Comparison of ENCODE assay signal across 15 cellular contexts in genomic region chr7:137091396-137091795, GRCh38.
DNase-seq lines count a peak whose midpoint lies in the region; ATAC-seq, FAIRE-seq and TF ChIP-seq lines count a peak whose summit lies in the region.
"Had no signal": no experiment of that assay in that cellular context is flagged by ENCODE, and none has a peak within 500 bp of the region (broad histone marks: within the 10 kb centered on the region; RNA-seq: fewer than 3 reads in every experiment).

No MANE protein-coding gene starts in this region.

- no CpG with 5 or more reads among the region's 2 CpGs for WGBS in H9 (ENCODE audit: extremely low coverage, insufficient read length, low lambda C conversion rate)
- WGBS in iPS DF 6.9 (ENCODE audit: insufficient coverage, insufficient read length) = no CpG with 5 or more reads among the region's 2 CpGs

- H3K4me2 ChIP-seq in H9 (ENCODE audit: insufficient read depth, insufficient read length, low read length) = no peak overlapping the region

- no peaks in the 10 kb centered on the region for H3K36me3 Mint-ChIP-seq in H9 (ENCODE audit: insufficient read depth in 1 of 3, low read depth in 3 of 3)
- H3K36me3 Mint-ChIP-seq: CD8-positive, alpha-beta T cell had no signal

- no peak overlapping the region for H3K14ac ChIP-seq in H9 (ENCODE audit: insufficient read depth, low read length)

- H3K23me2 ChIP-seq in H9 (ENCODE audit: insufficient read length, low read depth, low read length, poor library complexity, severe bottlenecking) = no peaks in the 10 kb centered on the region

- POLR2A ChIA-PET in AG04450 (lab: Yijun Ruan, JAX) = no interaction called here

- H3K9me3 Mint-ChIP-seq in H9 = no peaks in the 10 kb centered on the region

- no peaks in the 10 kb centered on the region for H4K20me1 ChIP-seq in H9 (ENCODE audit: control insufficient read depth, insufficient read depth, insufficient read length)

- H3K4me1 ChIP-seq in H9 (ENCODE audit: insufficient read depth, low read length) (no peaks in the 10 kb centered on the region), iPS DF 6.9 (ENCODE audit: control insufficient read depth, insufficient read depth, low read length) (no peaks in the 10 kb centered on the region)
- H3K4me1 ChIP-seq: Peyer's patch had no signal

- peaks cover 1% of the 10 kb centered on the region; the same call in 1 of the 2 replicates for H3K27me3 Mint-ChIP-seq in H9 (ENCODE audit: low read depth)

- TF ChIP-seq CTCF in AG04450 (IDR thresholded peaks at IDR 0.05; ENCODE audit: low read depth, low read length) = peak; percentile 50
- peak; percentile 71 for TF ChIP-seq CTCF in H9 (conservative IDR thresholded peaks at IDR 0.05)
- peak; percentile 45 for TF ChIP-seq CTCF in astrocyte of the cerebellum (IDR thresholded peaks at IDR 0.05; ENCODE audit: low read depth, low read length, missing control alignments)

- no peak for FAIRE-seq in GM12892 (lab: Jason Lieb, UNC)

- TF ChIP-seq POLR2A in GM12892 (IDR thresholded peaks at IDR 0.05; ENCODE audit: low read depth, low read length) = no peak

- H2AFZ ChIP-seq in H9 (ENCODE audit: low read length) = no peak overlapping the region

- no peak overlapping the region for H2BK20ac ChIP-seq in H9 (ENCODE audit: low read depth, low read length, poor library complexity, severe bottlenecking)

- no peaks in the 10 kb centered on the region for H3K27me3 ChIP-seq in AG04450 (ENCODE audit: control insufficient read depth, insufficient read depth, low read length)
- H3K27me3 ChIP-seq in H9 (ENCODE audit: insufficient read depth, low read length) = no peaks in the 10 kb centered on the region
- H3K27me3 ChIP-seq in iPS DF 6.9 (ENCODE audit: control insufficient read depth, insufficient read depth, low read length) = no peaks in the 10 kb centered on the region
- H3K27me3 ChIP-seq: dorsolateral prefrontal cortex, neutrophil, Peyer's patch had no signal

- no peaks in the 10 kb centered on the region for H3K36me3 ChIP-seq in iPS DF 6.9 (ENCODE audit: control insufficient read depth, insufficient read depth, low read length)
- H3K36me3 ChIP-seq: neutrophil, Peyer's patch had no signal

- H3K27ac Mint-ChIP-seq in H9 = 0 out of 7 replicates have a peak overlapping the region, but pooled peaks of 1 of the 3 experiments have one; percentile 13
- H3K27ac Mint-ChIP-seq: CD8-positive, alpha-beta T cell had no signal

- H4K5ac ChIP-seq in H9 (ENCODE audit: insufficient read length, low read depth, low read length) = no peak overlapping the region

- H3K79me1 ChIP-seq in H9 (ENCODE audit: insufficient read depth, low read depth, low read length, poor library complexity, severe bottlenecking) = no peaks in the 10 kb centered on the region

- no peak overlapping the region for H2BK120ac ChIP-seq in H9 (ENCODE audit: low read depth, low read length, poor library complexity, severe bottlenecking)

- no peak overlapping the region for H4K8ac ChIP-seq in H9 (replicated peaks; ENCODE audit: insufficient read length, low read depth, low read length)

- in situ Hi-C loops in astrocyte of the cerebellum (cut with HindIII; ENCODE audit: low sequenced_read_pairs) = no loop called here

- no peak overlapping the region for H3K9ac ChIP-seq in H9 (ENCODE audit: extremely low read depth, insufficient read length, low read length)

- H3K4me3 ChIP-seq in AG04450 (ENCODE audit: low read depth, low read length) = no peak overlapping the region
- no peak overlapping the region for H3K4me3 ChIP-seq in astrocyte of the cerebellum (ENCODE audit: low read depth, low read length)
- no peak overlapping the region for H3K4me3 ChIP-seq in iPS DF 6.9 (ENCODE audit: low read length)
- H3K4me3 ChIP-seq: dorsolateral prefrontal cortex, Peyer's patch had no signal

- no peak overlapping the region for H2AK5ac ChIP-seq in H9 (ENCODE audit: insufficient read length, low read length)

- H3K27ac ChIP-seq in AG04450 (ENCODE audit: low read depth, low read length) (no peak overlapping the region), H9 (ENCODE audit: insufficient read length, low read depth, low read length) (no peak overlapping the region), iPS DF 6.9 (ENCODE audit: low read length) (no peak overlapping the region)
- H3K27ac ChIP-seq: dorsolateral prefrontal cortex, neutrophil, Peyer's patch had no signal

- H3K4me1 Mint-ChIP-seq in H9 = peaks cover 9 to 26% of the 10 kb centered on the region in 2 experiments

- H3T11ph ChIP-seq in H9 (ENCODE audit: low read length) = no peak overlapping the region

- H3K56ac ChIP-seq in H9 (ENCODE audit: insufficient read length, low read depth, low read length) = no peak overlapping the region

- H2BK12ac ChIP-seq in H9 (ENCODE audit: insufficient read length, low read depth, low read length) = no peak overlapping the region

- H3K23ac ChIP-seq in H9 (ENCODE audit: insufficient read length, low read depth, low read length) = no peak overlapping the region

- ATAC-seq in HG03520 (IDR thresholded peaks at IDR 0.05; ENCODE audit: unreplicated experiment) = no peak
- ATAC-seq: CD8-positive, alpha-beta T cell had no signal

- no peak overlapping the region for H2BK15ac ChIP-seq in H9 (ENCODE audit: low read depth, low read length)

- H3K9me3 ChIP-seq in AG04450 (ENCODE audit: control insufficient read depth, insufficient read depth, low read length) (peaks cover 8% of the 10 kb centered on the region; the same call in 1 of the 2 replicates), H9 (ENCODE audit: control insufficient read depth, low read depth, low read length) (no peaks in the 10 kb centered on the region), iPS DF 6.9 (ENCODE audit: control insufficient read depth, insufficient read depth, low read length) (no peaks in the 10 kb centered on the region)
- H3K9me3 ChIP-seq: neutrophil had no signal

- H3K4me3 Mint-ChIP-seq in H9 = no peak overlapping the region
- H3K4me3 Mint-ChIP-seq: CD8-positive, alpha-beta T cell had no signal

- H3K4ac ChIP-seq in H9 (ENCODE audit: low read depth, low read length) = no peak overlapping the region

- CTCF ChIA-PET in AG04450 (lab: Charles Lee) = no interaction called here

- H2BK5ac ChIP-seq in H9 (ENCODE audit: insufficient read length, low read length) = no peak overlapping the region

- no peak overlapping the region for H4K91ac ChIP-seq in H9 (ENCODE audit: insufficient read length, low read depth, low read length)

- H3K18ac ChIP-seq in H9 (ENCODE audit: insufficient read length, low read depth, low read length) = no peak overlapping the region

- DNase-seq in AG04450 (ENCODE audit: low read depth, low spot score) = no peak
- peak; percentile 52 for DNase-seq in H9
- no peak for DNase-seq in astrocyte of the cerebellum (ENCODE audit: low read depth)
- peak; percentile 13 for DNase-seq in iPS DF 6.9 (ENCODE audit: low read depth, low spot score)
- DNase-seq in OCI-M2 (lab: John Stamatoyannopoulos, UW; ENCODE audit: unreplicated experiment) = no peak
- DNase-seq in GM12892 (ENCODE audit: insufficient read length) = no peak
- no peak for DNase-seq in GF-D8 (lab: John Stamatoyannopoulos, UW)
- DNase-seq: activated gamma-delta T cell treated with Interleukin-2 at 50 U/mL for 16 hours; CD8-positive, alpha-beta T cell; dorsolateral prefrontal cortex; KG1; Peyer's patch; stimulated activated CD4-positive, alpha-beta T cell treated with anti-CD3 and anti-CD28 coated beads, Interleukin-4, amount 100 ng/mL, for 1 hour had no signal

- H3K79me2 ChIP-seq in H9 (ENCODE audit: insufficient read depth, low read length) = no peaks in the 10 kb centered on the region; the same call in 1 of the 2 replicates

Comparison
In these comparisons a context has a peak if more than half of its experiments do, and no peak if none do; other contexts are left out.
1. DNase-seq: peak in H9 (single experiment) and iPS DF 6.9 (single experiment); none in AG04450 (single experiment), astrocyte of the cerebellum (single experiment), OCI-M2 (single experiment), GM12892 (single experiment) and GF-D8 (single experiment).
2. Peak in every context shown above with its lines, with median percentiles within 50 percentile points of each other: CTCF ChIP-seq.